ENCODE assay signal across 8 cellular contexts in the genomic region with DNA sequence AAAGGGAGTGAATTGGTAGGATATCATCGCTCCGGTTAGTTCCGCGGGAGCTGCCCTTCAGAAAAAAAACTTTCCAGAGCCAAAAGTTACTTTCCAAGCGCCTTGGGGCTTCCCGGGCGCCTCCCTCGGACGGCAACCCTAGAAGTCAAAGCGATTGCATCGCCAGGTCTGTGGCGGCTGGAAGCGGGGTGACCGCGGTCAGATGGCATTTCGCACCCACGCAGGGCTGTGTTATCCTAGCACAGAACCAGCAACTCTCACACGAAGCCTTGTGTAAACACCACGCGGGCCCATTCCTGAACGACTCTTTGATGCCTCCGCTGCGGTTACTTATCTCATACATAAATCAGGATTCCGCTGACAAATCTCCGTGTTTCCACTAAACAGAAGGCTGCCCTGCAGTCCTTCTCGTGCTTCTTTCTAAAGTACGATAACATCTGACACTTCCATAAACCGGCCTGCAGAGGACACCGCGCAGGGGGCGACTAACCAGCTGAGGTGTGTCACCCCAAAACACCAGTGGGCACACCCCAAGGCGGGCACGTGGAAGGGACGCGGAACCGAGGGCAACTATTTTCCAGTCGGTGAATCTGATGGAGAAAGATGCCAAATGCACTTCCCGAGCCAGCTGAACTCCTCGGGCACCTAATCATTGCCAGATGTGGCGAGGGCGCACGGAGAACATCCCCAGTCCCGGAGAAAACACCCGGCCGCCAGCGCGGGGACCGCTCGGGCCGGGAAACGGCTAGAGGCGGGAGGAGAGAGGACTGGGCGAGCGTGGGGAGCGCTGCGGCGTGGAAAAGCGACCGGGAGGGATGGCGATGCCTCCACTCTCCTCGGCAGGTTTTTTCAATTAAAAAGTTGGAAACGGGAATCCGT. TPM values are rescaled to one million over a fixed set of nuclear protein-coding genes. Genes with fewer than 3 reads are reported as not detected.
DNase-seq lines count a peak whose midpoint lies in the region; ATAC-seq, FAIRE-seq and TF ChIP-seq lines count a peak whose summit lies in the region.

No MANE protein-coding gene starts in this region.

- no peaks in the 10 kb centered on the region for H3K36me3 ChIP-seq in pancreas
- no peaks in the 10 kb centered on the region for H3K36me3 ChIP-seq in OCI-LY7 (ENCODE audit: insufficient read depth, low read length)

- H3K27ac ChIP-seq in C4-2B (peak overlapping the region; percentile 43; the same call in 1 of the 2 replicates), pancreas (no peak overlapping the region), caudate nucleus (ENCODE audit: low read depth, low read length) (no peak overlapping the region), OCI-LY7 (ENCODE audit: low read depth, low read length, poor library complexity, severe bottlenecking) (no peak overlapping the region)

- POLR2A ChIA-PET in OCI-LY7 (lab: Charles Lee), result no interaction called here

- intact Hi-C loops in pancreas (cut with DNase I) (no loop called here), OCI-LY7 (cut with micrococcal nuclease; ENCODE audit: unreplicated experiment) (no loop called here)

- WGBS in pancreas, 2 donors, result 1 to 2% methylated on average over 63 of the region's 63 CpGs

- CTCF ChIA-PET in OCI-LY7 (lab: Charles Lee; ENCODE audit: unreplicated experiment), result no interaction called here

- no peak for FAIRE-seq in pancreas (lab: Jason Lieb, UNC)

- DNase-seq in NCI-H748 (lab: John Stamatoyannopoulos, UW; ENCODE audit: unreplicated experiment), result peak; percentile 35
- peak; percentile 78 for DNase-seq in fibroblast of peridontal ligament (ENCODE audit: extremely low read depth)
- no peak for DNase-seq in pancreas
- no peak for DNase-seq in caudate nucleus (lab: John Stamatoyannopoulos, UW)
- no peak for DNase-seq in OCI-LY7 (ENCODE audit: low spot score)
- no peak for DNase-seq in NCI-H510A treated with DMSO at 0.1 percent for 48 hours (lab: John Stamatoyannopoulos, UW)

- no peaks in the 10 kb centered on the region for H3K79me2 ChIP-seq in OCI-LY7 (ENCODE audit: insufficient read depth, low read depth, low read length)

- no peak overlapping the region for H2AFZ ChIP-seq in OCI-LY7 (ENCODE audit: low read length)

- H4K20me1 ChIP-seq in OCI-LY7 (ENCODE audit: insufficient read depth, low read length), result no peaks in the 10 kb centered on the region

- H3K4me2 ChIP-seq in OCI-LY7 (ENCODE audit: low read length), result no peak overlapping the region

- no TSS peak for BruUV-seq in OCI-LY7 (replicated peaks; lab: Mats Ljungman, UMichigan)

- peaks cover 0 to 8% (median 7%) of the 10 kb centered on the region in 3 donors for H3K4me1 ChIP-seq in pancreas
- no peaks in the 10 kb centered on the region for H3K4me1 ChIP-seq in OCI-LY7 (ENCODE audit: insufficient read depth, low read length, poor library complexity, severe bottlenecking)

- ATAC-seq in pancreas (peak; percentile 35 to 39 (median 37)), GM18502 (IDR thresholded peaks at IDR 0.05; ENCODE audit: poor library complexity, unreplicated experiment) (no peak)

- peaks cover 0 to 4% (median 4%) of the 10 kb centered on the region in 4 donors for H3K27me3 ChIP-seq in pancreas

- TF ChIP-seq CTCF in C4-2B (conservative IDR thresholded peaks at IDR 0.05), result no peak; the same call in 1 of the 2 replicates
- no peak for TF ChIP-seq CTCF in pancreas (IDR thresholded peaks at IDR 0.05)
- no peak for TF ChIP-seq CTCF in OCI-LY7 (conservative IDR thresholded peaks at IDR 0.05; ENCODE audit: low read length)

- H3K9me3 ChIP-seq in pancreas (no peaks in the 10 kb centered on the region), OCI-LY7 (ENCODE audit: low read length) (no peaks in the 10 kb centered on the region)

- no peaks in the 10 kb centered on the region for H3K9me2 ChIP-seq in OCI-LY7 (ENCODE audit: insufficient read depth, low read length)

- H3K4me3 ChIP-seq in pancreas, result peak overlapping the region in 3 of 4 donors; percentile 19 to 43 (median 39)
- no peak overlapping the region for H3K4me3 ChIP-seq in OCI-LY7 (ENCODE audit: low read depth, low read length, poor library complexity, severe bottlenecking)

RNA-seq across cellular contexts. Expression of a gene that starts 0.9 kb away (rescaled TPM):
- total RNA-seq in pancreas, result 1 to 10 TPM in 4 of 6 donors, under 1 TPM in 2; 0.56 to 5.5 (median 2.5) TPM
- polyA plus RNA-seq in pancreas, result under 1 TPM; 0.35 to 0.76 TPM
- not detected in 2 replicates for total RNA-seq in OCI-LY7 (2014; rRNA removed; shearing (Covaris generic))
- total RNA-seq in OCI-LY7 (2022), result not detected in 2 replicates

Comparison
In these comparisons a context has a peak if more than half of its experiments do, and no peak if none do; other contexts are left out.
1. DNase-seq: peak in NCI-H748 (single experiment) and fibroblast of peridontal ligament (single experiment); none in pancreas (0 of 6), caudate nucleus (0 of 61), OCI-LY7 (single experiment) and NCI-H510A treated with DMSO at 0.1 percent for 48 hours (single experiment).